Comparison of ENCODE assay signal across 10 cellular contexts in genomic region chr6:76876922-76877553, GRCh38.
DNase-seq lines count a peak whose midpoint lies in the region; ATAC-seq and TF ChIP-seq lines count a peak whose summit lies in the region.
"Had no signal": no experiment of that assay in that cellular context is flagged by ENCODE, and none has a peak within 500 bp of the region (broad histone marks: within the 10 kb centered on the region; RNA-seq: fewer than 3 reads in every experiment).

No MANE protein-coding gene starts in this region.

- H3K4me1 Mint-ChIP-seq in WTC11 = no peaks in the 10 kb centered on the region; the same call in 1 of the 2 replicates
- H3K4me1 Mint-ChIP-seq: memory B cell had no signal

- peak; percentile 68 for DNase-seq in BE2C
- DNase-seq in Jurkat, Clone E6-1 (ENCODE audit: low read depth, low spot score) = peak; percentile 32
- DNase-seq in WTC11 (ENCODE audit: low spot score) = peak; percentile 75
- DNase-seq in iPS-NIHi7 (ENCODE audit: extremely low spot score) = peak; percentile 75
- DNase-seq in germinal center (ENCODE audit: low spot score) = no peak
- DNase-seq in stimulated activated CD4-positive, alpha-beta T cell treated with anti-CD3 and anti-CD28 coated beads, Interleukin-4, amount 100 ng/mL, for 4 hours = no peak
- DNase-seq in effector memory CD4-positive, alpha-beta T cell = no peak

- H3K9me3 ChIP-seq in BE2C = no peaks in the 10 kb centered on the region
- no peaks in the 10 kb centered on the region for H3K9me3 ChIP-seq in effector memory CD4-positive, alpha-beta T cell (ENCODE audit: control insufficient read depth, low read length)
- H3K9me3 ChIP-seq: SJSA1 had no signal

- peak; percentile 100 for ATAC-seq in WTC11
- no peak for ATAC-seq in GM18517 (IDR thresholded peaks at IDR 0.05; ENCODE audit: unreplicated experiment)

- H3K27me3 Mint-ChIP-seq in WTC11 (ENCODE audit: low read depth) = peaks cover 3% of the 10 kb centered on the region; the same call in 1 of the 2 replicates
- H3K27me3 Mint-ChIP-seq: memory B cell had no signal

- CTCF ChIA-PET in WTC11 (lab: Charles Lee) = interaction anchor here (0.6 to 1.6 kb wide), 15 partner anchors 11 to 984 kb away, joined by 3 to 14 read pairs (median 4); no protein-coding TSS in a partner anchor

- peak; percentile 68 for TF ChIP-seq CTCF in BE2C (IDR thresholded peaks at IDR 0.05; ENCODE audit: low read depth, low read length)
- peak; percentile 47 for TF ChIP-seq CTCF in WTC11 (IDR thresholded peaks at IDR 0.05)

- H3K4me1 ChIP-seq in BE2C = no peaks in the 10 kb centered on the region
- H3K4me1 ChIP-seq in effector memory CD4-positive, alpha-beta T cell (ENCODE audit: control insufficient read depth, insufficient read depth, low read length, poor library complexity, severe bottlenecking) = no peaks in the 10 kb centered on the region
- H3K4me1 ChIP-seq: SJSA1 had no signal

- peak overlapping the region; percentile 92 for H3K27ac Mint-ChIP-seq in WTC11
- H3K27ac Mint-ChIP-seq: memory B cell had no signal

- no peak overlapping the region for H3K4me3 ChIP-seq in BE2C (ENCODE audit: low read depth, low read length)
- no peak overlapping the region for H3K4me3 ChIP-seq in Jurkat, Clone E6-1 (ENCODE audit: low read length)
- no peak overlapping the region for H3K4me3 ChIP-seq in effector memory CD4-positive, alpha-beta T cell (ENCODE audit: insufficient read depth, low read depth, low read length, poor library complexity, severe bottlenecking)
- H3K4me3 ChIP-seq: SJSA1 had no signal

- no peak overlapping the region for H3K27ac ChIP-seq in effector memory CD4-positive, alpha-beta T cell (ENCODE audit: insufficient read depth, low read length, poor library complexity, severe bottlenecking)
- H3K27ac ChIP-seq: SJSA1 had no signal

- POLR2A ChIA-PET in WTC11 (lab: Charles Lee) = no interaction called here

- no peaks in the 10 kb centered on the region for H3K36me3 ChIP-seq in BE2C
- no peaks in the 10 kb centered on the region for H3K36me3 ChIP-seq in effector memory CD4-positive, alpha-beta T cell (ENCODE audit: control insufficient read depth, insufficient read depth, low read length)
- H3K36me3 ChIP-seq: SJSA1 had no signal

- peaks cover 27% of the 10 kb centered on the region for H3K36me3 Mint-ChIP-seq in WTC11
- H3K36me3 Mint-ChIP-seq: memory B cell had no signal

- peaks cover 33% of the 10 kb centered on the region for H3K9me3 Mint-ChIP-seq in WTC11

- H3K27me3 ChIP-seq in BE2C = no peaks in the 10 kb centered on the region
- no peaks in the 10 kb centered on the region for H3K27me3 ChIP-seq in effector memory CD4-positive, alpha-beta T cell (replicated peaks; ENCODE audit: control insufficient read depth, insufficient read depth, low read length, poor library complexity, severe bottlenecking)
- H3K27me3 ChIP-seq: SJSA1 had no signal

- H3K4me3 Mint-ChIP-seq in WTC11 = peak overlapping the region; percentile 87
- H3K4me3 Mint-ChIP-seq: memory B cell had no signal

TF ChIP-seq in WTC11, 78 proteins besides CTCF, POLR2A, EP300 and RAD21:
- TF ChIP-seq NFYB (CRISPR knock-in tag; conservative IDR thresholded peaks at IDR 0.05; ENCODE audit: low read depth) = no peak
- peak; percentile 16; the same call in 1 of the 2 replicates for TF ChIP-seq MAX (CRISPR knock-in tag; IDR thresholded peaks at IDR 0.05)

Comparison
In these comparisons a context has a peak if more than half of its experiments do, and no peak if none do; other contexts are left out.
1. DNase-seq: peak in BE2C (single experiment), Jurkat, Clone E6-1 (single experiment), WTC11 (single experiment) and iPS-NIHi7 (single experiment); none in germinal center (single experiment), stimulated activated CD4-positive, alpha-beta T cell treated with anti-CD3 and anti-CD28 coated beads, Interleukin-4, amount 100 ng/mL, for 4 hours (0 of 2) and effector memory CD4-positive, alpha-beta T cell (0 of 3).